ENCODE assay signal across 8 cellular contexts in genomic region chr6:7339007-7339732, GRCh38. TPM values are rescaled to one million over a fixed set of nuclear protein-coding genes. Genes with fewer than 3 reads are reported as not detected.
DNase-seq lines count a peak whose midpoint lies in the region; ATAC-seq and TF ChIP-seq lines count a peak whose summit lies in the region.
"Not testable (repeated sequence)": the region's sequence is repeated elsewhere in the genome, so short reads cannot be mapped to it uniquely, and the experiment has no call there.

No MANE protein-coding gene starts in this region.

- not testable (repeated sequence) for H3K27me3 ChIP-seq in HCT116 (ENCODE audit: insufficient read depth, low read length); upper lobe of right lung
- H3K27me3 ChIP-seq in left ventricle myocardium inferior (ENCODE audit: low read depth) = peaks cover 11% of the 10 kb centered on the region

- not testable (repeated sequence) for H3K9me2 ChIP-seq in HCT116 (ENCODE audit: insufficient read depth)

- intact Hi-C loops in HCT116 (cut with micrococcal nuclease); left ventricle myocardium inferior (cut with micrococcal nuclease); mucosa of descending colon (cut with DNase I, micrococcal nuclease); upper lobe of right lung (cut with DNase I): not testable (repeated sequence)

- H3K4me1 ChIP-seq in HCT116 (ENCODE audit: control insufficient read depth in 1 of 2, insufficient read depth in 2 of 2, low read length in 2 of 2); left ventricle myocardium inferior; mucosa of descending colon (ENCODE audit: low read depth); upper lobe of right lung: not testable (repeated sequence)

- RAD21 ChIA-PET in HCT116 (lab: Charles Lee; ENCODE audit: low non-redundant PET in 1 of 2, low total read pairs in 2 of 2, uncharacterized antibody in 2 of 2, unreplicated experiment in 2 of 2) = not testable (repeated sequence)

- H3K4me2 ChIP-seq in HCT116 (ENCODE audit: low read length) = not testable (repeated sequence)

- not testable (repeated sequence) for H3K36me3 ChIP-seq in HCT116 (ENCODE audit: control insufficient read depth in 1 of 2, insufficient read depth in 2 of 2, low read length in 2 of 2); left ventricle myocardium inferior; mucosa of descending colon (ENCODE audit: low read depth); upper lobe of right lung

- CTCF ChIA-PET in HCT116 (lab: Charles Lee) = interaction anchor here (0.8 to 1.2 kb wide), 4 partner anchors 10 to 24 kb away, joined by 3 to 4 read pairs (median 3); no protein-coding TSS in a partner anchor

- H3K79me2 ChIP-seq in HCT116 (ENCODE audit: insufficient read depth, low read length) = not testable (repeated sequence)

- DNase-seq in Daoy (ENCODE audit: low read depth) = peak; percentile 53
- DNase-seq in HCT116 (ENCODE audit: low read depth, low spot score) = peak; percentile 45
- peak; percentile 21 for DNase-seq in NCI-H146 (lab: John Stamatoyannopoulos, UW)
- DNase-seq in SK-N-DZ (ENCODE audit: low spot score) = peak; percentile 42
- peak; percentile 19 to 28 for DNase-seq in cardiac fibroblast (ENCODE audit: low read depth in 2 of 2)
- DNase-seq in left ventricle myocardium inferior, upper lobe of right lung: not testable (repeated sequence)
- DNase-seq in mucosa of descending colon = peak in 1 of 3 donors; percentile 33

- peak; percentile 61 for TF ChIP-seq RAD21 in HCT116 (IDR thresholded peaks at IDR 0.05; ENCODE audit: low read depth)

- not testable (repeated sequence) for BruUV-seq in HCT116 (replicated peaks; lab: Mats Ljungman, UMichigan)

- not testable (repeated sequence) for H2AFZ ChIP-seq in HCT116 (ENCODE audit: low read depth, low read length, poor library complexity, severe bottlenecking)

- not testable (repeated sequence) for H3K4me3 ChIP-seq in HCT116 (replicated peaks in 1 of 2; ENCODE audit: low read depth in 1 of 2, low read length in 2 of 2); cardiac fibroblast (replicated peaks in 1 of 2; ENCODE audit: low read depth in 2 of 2, low read length in 2 of 2); left ventricle myocardium inferior; mucosa of descending colon; upper lobe of right lung

- ATAC-seq in HCT116 (peak; percentile 93), mucosa of descending colon (peak; percentile 41), upper lobe of right lung (peak; percentile 80)

- H3K9me3 ChIP-seq in HCT116 (ENCODE audit: control insufficient read depth in 1 of 2, insufficient read depth in 1 of 2, low read depth in 1 of 2, low read length in 2 of 2); left ventricle myocardium inferior (replicated peaks); mucosa of descending colon; upper lobe of right lung: not testable (repeated sequence)

- not testable (repeated sequence) for TF ChIP-seq POLR2A in HCT116 (IDR thresholded peaks at IDR 0.05; ENCODE audit: borderline replicate concordance, extremely low read depth, insufficient read depth, insufficient read length)

- H4K20me1 ChIP-seq in HCT116 (ENCODE audit: insufficient read depth) = not testable (repeated sequence)

- POLR2A ChIA-PET in HCT116 (lab: Charles Lee) = interaction anchor here (0.9 kb wide), 1 partner anchor 14 kb away, joined by 3 read pairs; no protein-coding TSS in a partner anchor

- H3K9ac ChIP-seq in HCT116 (ENCODE audit: low read length) = not testable (repeated sequence)

- H3K27ac ChIP-seq in HCT116 (ENCODE audit: low read depth, low read length); left ventricle myocardium inferior (replicated peaks); upper lobe of right lung: not testable (repeated sequence)

- peak; percentile 70 to 98 (median 83) for TF ChIP-seq CTCF in HCT116 (IDR thresholded peaks at IDR 0.05 in 2 of 3, conservative IDR thresholded peaks at IDR 0.05 in 1 of 3; ENCODE audit: borderline replicate concordance in 1 of 3, insufficient read depth in 1 of 3, low read depth in 2 of 3, low read length in 2 of 3)
- TF ChIP-seq CTCF in cardiac fibroblast (IDR thresholded peaks at IDR 0.05; ENCODE audit: low read depth, low read length) = peak; percentile 47
- peak; percentile 45 for TF ChIP-seq CTCF in left ventricle myocardium inferior (IDR thresholded peaks at IDR 0.05; ENCODE audit: borderline replicate concordance)
- not testable (repeated sequence) for TF ChIP-seq CTCF in mucosa of descending colon (IDR thresholded peaks at IDR 0.05)
- peak; percentile 24 for TF ChIP-seq CTCF in upper lobe of right lung (IDR thresholded peaks at IDR 0.05)

RNA-seq across cellular contexts. Expression of gene SSR1, which starts 26.2 kb away (rescaled TPM):
- total RNA-seq in Daoy (2014; rRNA removed; shearing (Covaris generic)) = 154 and 200 TPM in 2 replicates
- total RNA-seq in HCT116 (2021; ENCODE audit: unreplicated experiment) = 127 TPM
- 85.0 and 88.0 TPM in 2 replicates for polyA plus RNA-seq in HCT116 (2012)
- polyA plus RNA-seq in SK-N-DZ (2014; cell fraction: cytosol; rRNA removed) = 31.4 and 38.4 TPM in 2 replicates
- 13.6 and 17.6 TPM in 2 replicates for polyA plus RNA-seq in SK-N-DZ (2014; cell fraction: nucleus; rRNA removed)
- total RNA-seq in left ventricle myocardium inferior = 53.4 TPM
- 100 to 1,000 TPM in 1 of 3 donors, 10 to 100 TPM in 2; 83.2 to 139 (median 99.4) TPM for total RNA-seq in mucosa of descending colon
- total RNA-seq in upper lobe of right lung = 128 TPM

RNA-seq across cellular contexts. Expression of gene CAGE1, which starts 50.4 kb away (rescaled TPM):
- 0.11 and 0.36 TPM in 2 replicates for total RNA-seq in Daoy (2014; rRNA removed; shearing (Covaris generic))
- total RNA-seq in HCT116 (2021; ENCODE audit: unreplicated experiment) = 0.20 TPM
- 0.03 TPM in 1 of 2 replicates, not detected in the other for polyA plus RNA-seq in HCT116 (2012)
- 0.09 TPM in 1 of 2 replicates, not detected in the other for polyA plus RNA-seq in SK-N-DZ (2014; cell fraction: cytosol; rRNA removed)
- not detected in 2 replicates for polyA plus RNA-seq in SK-N-DZ (2014; cell fraction: nucleus; rRNA removed)
- not detected for total RNA-seq in left ventricle myocardium inferior
- total RNA-seq in mucosa of descending colon = under 1 TPM in 1 of 3 donors, not detected in 2; 0.09 TPM
- total RNA-seq in upper lobe of right lung = not detected

RNA-seq across cellular contexts. Expression of gene RIOK1, which starts 50.4 kb away (rescaled TPM):
- 37.9 and 48.8 TPM in 2 replicates for total RNA-seq in Daoy (2014; rRNA removed; shearing (Covaris generic))
- total RNA-seq in HCT116 (2021; ENCODE audit: unreplicated experiment) (39.0 TPM), left ventricle myocardium inferior (11.5 TPM), mucosa of descending colon (10 to 100 TPM; 12.1 to 19.8 (median 15.0) TPM), upper lobe of right lung (18.4 TPM)
- polyA plus RNA-seq in HCT116 (2012) = 18.8 and 20.9 TPM in 2 replicates
- polyA plus RNA-seq in SK-N-DZ (2014; cell fraction: cytosol; rRNA removed) = 25.8 and 28.9 TPM in 2 replicates
- polyA plus RNA-seq in SK-N-DZ (2014; cell fraction: nucleus; rRNA removed) = 32.1 and 37.4 TPM in 2 replicates

Comparison
In these comparisons a context has a peak if more than half of its experiments do, and no peak if none do; other contexts are left out.
1. ATAC-seq: peak in every context shown above with its lines; median percentile 93 in HCT116; 80 in upper lobe of right lung; 41 in mucosa of descending colon.